In the genomic region with DNA sequence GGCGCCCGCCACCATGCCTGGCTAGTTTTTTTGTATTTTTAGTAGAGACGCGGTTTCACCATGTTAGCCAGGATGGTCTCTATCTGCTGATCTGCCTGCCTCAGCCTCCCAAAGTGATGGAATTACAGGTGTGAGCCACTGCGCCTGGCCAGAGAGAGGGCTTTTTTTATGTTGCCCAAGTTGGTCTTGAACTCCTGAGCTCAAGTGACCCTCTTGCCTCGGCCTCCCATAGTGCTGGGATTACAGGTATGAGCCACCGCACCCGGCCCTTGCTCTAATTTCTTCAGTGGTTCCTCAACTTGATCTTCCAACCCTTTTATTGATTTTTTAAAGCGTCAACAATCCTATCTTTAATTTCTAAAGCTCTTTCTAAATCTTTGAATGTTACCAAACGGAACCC, we compare ENCODE assay signal across 1 cellular context. TPM values are rescaled to one million over a fixed set of nuclear protein-coding genes. Genes with fewer than 3 reads are reported as not detected.
"Had no signal": no experiment of that assay in that cellular context is flagged by ENCODE, and none has a peak within 500 bp of the region (broad histone marks: within the 10 kb centered on the region; RNA-seq: fewer than 3 reads in every experiment).

No MANE protein-coding gene starts in this region.

RNA-seq across cellular contexts. Expression of a gene that starts 25.8 kb away (rescaled TPM):
- total RNA-seq: activated B cell treated with CpG ODN at 0.5 μM for 24 hours had no signal
